ENCODE assay signal across 8 cellular contexts in the genomic region with DNA sequence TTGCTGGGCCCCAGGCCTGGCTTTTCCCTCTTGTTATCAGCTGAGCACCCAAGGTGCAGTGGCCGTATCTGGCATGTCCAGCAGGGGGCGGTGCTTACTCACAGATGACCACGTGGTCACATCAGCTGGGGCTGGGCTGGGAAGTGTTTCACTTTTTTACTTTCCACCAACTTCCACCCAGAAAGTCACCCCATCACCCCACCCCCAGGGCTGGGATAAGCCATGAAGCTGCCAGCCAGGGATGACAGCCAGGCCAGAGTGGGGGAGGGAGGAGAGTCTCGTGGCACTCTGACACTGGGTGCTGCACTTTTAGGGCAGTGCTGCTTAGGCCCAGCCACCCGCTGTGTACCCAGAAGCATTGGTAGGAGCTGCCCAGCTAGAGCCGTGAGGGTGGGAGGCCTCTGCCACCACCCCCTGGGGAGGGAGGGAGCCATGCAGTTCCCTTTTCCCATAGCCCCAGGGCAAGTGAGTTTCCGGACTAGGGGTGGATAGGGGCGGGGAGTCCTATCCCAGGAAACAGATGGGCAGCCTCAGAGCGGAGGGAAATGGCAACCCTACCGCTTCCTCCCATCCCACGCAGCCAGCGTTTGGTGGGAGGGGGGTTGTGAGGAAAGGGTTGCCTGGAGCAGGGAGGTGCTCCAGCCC. TPM values are rescaled to one million over a fixed set of nuclear protein-coding genes. Genes with fewer than 3 reads are reported as not detected.
DNase-seq lines count a peak whose midpoint lies in the region; ATAC-seq and TF ChIP-seq lines count a peak whose summit lies in the region.

No MANE protein-coding gene starts in this region.

- peak; percentile 92 for TF ChIP-seq CTCF in LNCaP clone FGC (IDR thresholded peaks at IDR 0.05; ENCODE audit: control insufficient read depth, extremely low read depth, insufficient read depth)
- TF ChIP-seq CTCF in foreskin fibroblast (IDR thresholded peaks at IDR 0.05; ENCODE audit: low read depth, low read length) = peak; percentile 87
- TF ChIP-seq CTCF in neutrophil (IDR thresholded peaks at IDR 0.05) = peak; percentile 96

- H3K4me1 ChIP-seq in neutrophil (ENCODE audit: control insufficient read depth in 1 of 2, insufficient read depth in 1 of 2, low read depth in 1 of 2, low read length in 1 of 2) (peaks cover 20 to 25% of the 10 kb centered on the region in 2 experiments), stomach smooth muscle (ENCODE audit: control insufficient read depth, insufficient read depth, low read length) (peaks cover 25% of the 10 kb centered on the region)

- H3K27ac ChIP-seq in neutrophil (peak overlapping the region; percentile 70), stomach smooth muscle (ENCODE audit: low read length) (peak overlapping the region; percentile 53)

- no peak overlapping the region for H3K4me3 ChIP-seq in LNCaP clone FGC (ENCODE audit: low read depth, low read length)
- H3K4me3 ChIP-seq in foreskin fibroblast (ENCODE audit: low read depth in 1 of 2, low read length in 2 of 2) = peak overlapping the region; percentile 2 to 28
- H3K4me3 ChIP-seq in neutrophil (ENCODE audit: low read depth in 1 of 2, low read length in 1 of 2) = peak overlapping the region; percentile 41 to 51
- peak overlapping the region; percentile 26 to 66 for H3K4me3 ChIP-seq in stomach smooth muscle (ENCODE audit: low read length in 2 of 2)

- no peaks in the 10 kb centered on the region for H3K27me3 ChIP-seq in neutrophil
- H3K27me3 ChIP-seq in stomach smooth muscle (ENCODE audit: control insufficient read depth in 1 of 2, insufficient read depth in 2 of 2, low read length in 2 of 2) = no peaks in the 10 kb centered on the region

- H3K9me3 ChIP-seq in neutrophil (no peaks in the 10 kb centered on the region), stomach smooth muscle (ENCODE audit: control insufficient read depth in 2 of 2, low read length in 2 of 2) (no peaks in the 10 kb centered on the region)

- in situ Hi-C loops in ACHN (cut with HindIII; ENCODE audit: low pct_ligation_motif_present, low pct_unique_long_range_greater_than_20kb, low sequenced_read_pairs) = no loop called here

- peak overlapping the region; percentile 44 to 47 for H3K9ac ChIP-seq in stomach smooth muscle (ENCODE audit: low read length in 2 of 2)

- DNase-seq in ACHN (peak; percentile 69), LNCaP clone FGC (ENCODE audit: low read depth) (peak; percentile 40), SK-N-DZ (ENCODE audit: low spot score) (peak; percentile 76), foreskin fibroblast (peak; percentile 90 to 97)
- peak; percentile 76 to 86 (median 82) for DNase-seq in activated naive CD4-positive, alpha-beta T cell (lab: John Stamatoyannopoulos, UW)

- H3K36me3 ChIP-seq in neutrophil = no peaks in the 10 kb centered on the region
- H3K36me3 ChIP-seq in stomach smooth muscle (ENCODE audit: control insufficient read depth in 2 of 2, insufficient read depth in 2 of 2, low read length in 2 of 2) = peaks cover 0 to 3% of the 10 kb centered on the region in 2 donors

- peak; percentile 63 for ATAC-seq in GM18867 (IDR thresholded peaks at IDR 0.05; ENCODE audit: unreplicated experiment)

RNA-seq across cellular contexts. Expression of gene PPCDC, which starts 6.1 kb away (rescaled TPM):
- 20.4 and 33.5 TPM in 2 replicates for polyA plus RNA-seq in SK-N-DZ (2014; cell fraction: cytosol; rRNA removed)
- 23.3 and 50.7 TPM in 2 replicates for polyA plus RNA-seq in SK-N-DZ (2014; cell fraction: nucleus; rRNA removed)

RNA-seq across cellular contexts. Expression of gene SCAMP5, which starts 34.1 kb away (rescaled TPM):
- 49.6 and 50.5 TPM in 2 replicates for polyA plus RNA-seq in SK-N-DZ (2014; cell fraction: cytosol; rRNA removed)
- 80.5 and 89.5 TPM in 2 replicates for polyA plus RNA-seq in SK-N-DZ (2014; cell fraction: nucleus; rRNA removed)

Comparison
In these comparisons a context has a peak if more than half of its experiments do, and no peak if none do; other contexts are left out.
1. DNase-seq: peak in every context shown above with its lines; median percentile 94 in foreskin fibroblast; 82 in activated naive CD4-positive, alpha-beta T cell; 76 in SK-N-DZ; 69 in ACHN; 40 in LNCaP clone FGC.